In genomic region chr1:145886390-145886789, GRCh38 we compare ENCODE assay signal across 6 cellular contexts. TPM values are rescaled to one million over a fixed set of nuclear protein-coding genes. Genes with fewer than 3 reads are reported as not detected.
DNase-seq lines count a peak whose midpoint lies in the region; ATAC-seq and TF ChIP-seq lines count a peak whose summit lies in the region.

No MANE protein-coding gene starts in this region.

- H3K36me3 Mint-ChIP-seq in chondrocyte (ENCODE audit: low read depth) (no peaks in the 10 kb centered on the region), osteocyte (ENCODE audit: unreplicated experiment) (no peaks in the 10 kb centered on the region)

- ATAC-seq in HG02840 (IDR thresholded peaks at IDR 0.05; ENCODE audit: low FRiP score, unreplicated experiment) (no peak), GM19463 (IDR thresholded peaks at IDR 0.05; ENCODE audit: unreplicated experiment) (no peak)

- DNase-seq in HFF-Myc (ENCODE audit: extremely low read depth, low read depth) = no peak
- no peak for DNase-seq in chondrocyte (ENCODE audit: low spot score)
- DNase-seq in osteocyte (ENCODE audit: extremely low spot score, unreplicated experiment) = no peak
- no peak for DNase-seq in RKO (ENCODE audit: low spot score)

- peaks cover 7% of the 10 kb centered on the region for H3K27me3 Mint-ChIP-seq in chondrocyte (ENCODE audit: low read depth)
- peaks cover 13% of the 10 kb centered on the region for H3K27me3 Mint-ChIP-seq in osteocyte (ENCODE audit: unreplicated experiment)

- H3K9me3 Mint-ChIP-seq in chondrocyte (ENCODE audit: low read depth) = no peaks in the 10 kb centered on the region
- H3K9me3 Mint-ChIP-seq in osteocyte (ENCODE audit: unreplicated experiment) = no peaks in the 10 kb centered on the region

- H3K4me3 ChIP-seq in HFF-Myc (replicated peaks; ENCODE audit: low read depth, low read length) = peak overlapping the region; percentile 53

- H3K27ac Mint-ChIP-seq in chondrocyte (ENCODE audit: unreplicated experiment) (no peak overlapping the region), osteocyte (ENCODE audit: unreplicated experiment) (no peak overlapping the region)

- H3K4me3 Mint-ChIP-seq in chondrocyte (ENCODE audit: unreplicated experiment) (peak overlapping the region; percentile 83), osteocyte (ENCODE audit: unreplicated experiment) (peak overlapping the region; percentile 83)

- TF ChIP-seq CTCF in HFF-Myc (IDR thresholded peaks at IDR 0.05; ENCODE audit: low read depth, low read length, missing control alignments) (no peak), chondrocyte (IDR thresholded peaks at IDR 0.05) (no peak), osteocyte (IDR thresholded peaks at IDR 0.05) (no peak)

- H3K4me1 Mint-ChIP-seq in chondrocyte (ENCODE audit: low read depth) (peaks cover 42% of the 10 kb centered on the region), osteocyte (ENCODE audit: unreplicated experiment) (peaks cover 44% of the 10 kb centered on the region)

RNA-seq across cellular contexts. Expression of gene ANKRD35, which starts 0.7 kb away (rescaled TPM):
- total RNA-seq in chondrocyte (not detected in 3 replicates), osteocyte (not detected in 2 replicates)

RNA-seq across cellular contexts. Expression of gene ITGA10, which starts 23.5 kb away (rescaled TPM):
- total RNA-seq in chondrocyte = 23.5 to 39.9 TPM (median 25.7 TPM) in 3 replicates
- 34.4 and 40.3 TPM in 2 replicates for total RNA-seq in osteocyte

RNA-seq across cellular contexts. Expression of gene PIAS3, which starts 27.5 kb away (rescaled TPM):
- total RNA-seq in chondrocyte (57.1 to 58.5 TPM (median 57.1 TPM) in 3 replicates), osteocyte (47.0 and 48.7 TPM in 2 replicates)

RNA-seq across cellular contexts. Expression of gene PEX11B, which starts 32.1 kb away (rescaled TPM):
- total RNA-seq in chondrocyte (28.3 to 29.9 TPM (median 28.5 TPM) in 3 replicates), osteocyte (29.8 and 36.5 TPM in 2 replicates)

RNA-seq across cellular contexts. Expression of gene RBM8A, which starts 40.9 kb away (rescaled TPM):
- total RNA-seq in chondrocyte = 86.8 to 121 TPM (median 90.5 TPM) in 3 replicates
- 108 and 114 TPM in 2 replicates for total RNA-seq in osteocyte
